ENCODE assay signal across 17 cellular contexts in genomic region chr6:2578729-2579128, GRCh38.
DNase-seq lines count a peak whose midpoint lies in the region; ATAC-seq and TF ChIP-seq lines count a peak whose summit lies in the region.
"Had no signal": no experiment of that assay in that cellular context is flagged by ENCODE, and none has a peak within 500 bp of the region (broad histone marks: within the 10 kb centered on the region; RNA-seq: fewer than 3 reads in every experiment).

No MANE protein-coding gene starts in this region.

- WGBS in lung, 2 donors: 72 to 88% methylated on average over 2 of the region's 2 CpGs

- no peak for TF ChIP-seq CTCF in AG10803 (conservative IDR thresholded peaks at IDR 0.05; ENCODE audit: low read length)
- TF ChIP-seq CTCF in RWPE1 (conservative IDR thresholded peaks at IDR 0.05; ENCODE audit: low read depth): no peak
- TF ChIP-seq CTCF in fibroblast of mammary gland (conservative IDR thresholded peaks at IDR 0.05; ENCODE audit: control insufficient read depth, insufficient read depth, low read depth, low read length): no peak
- TF ChIP-seq CTCF in lung (IDR thresholded peaks at IDR 0.05; ENCODE audit: control extremely low read depth, extremely low read depth): no peak

- H3K4me1 ChIP-seq in lung (ENCODE audit: control insufficient read depth in 2 of 2, insufficient read depth in 2 of 2, low read length in 2 of 2): peaks cover 0 to 5% of the 10 kb centered on the region in 2 donors

- POLR2A ChIA-PET in RWPE1 (lab: Yijun Ruan, JAX; ENCODE audit: low non-redundant PET): no interaction called here

- H3K4me3 ChIP-seq in AG10803 (ENCODE audit: low read length) (no peak overlapping the region), fibroblast of mammary gland (ENCODE audit: control insufficient read depth, low read depth, low read length) (no peak overlapping the region), lung (no peak overlapping the region)
- H3K4me3 ChIP-seq: skin epidermis, tibial nerve had no signal

- DNase-seq in AG10803 (ENCODE audit: low read depth) (peak; percentile 9), RWPE1 (ENCODE audit: low spot score) (peak; percentile 16), fibroblast of mammary gland (ENCODE audit: low read depth) (peak; percentile 26), lung (ENCODE audit: low spot score) (no peak), head of caudate nucleus (no peak), NCI-H1417 treated with DMSO at 0.1 percent for 48 hours (lab: John Stamatoyannopoulos, UW) (no peak), SW480 (ENCODE audit: low spot score) (no peak)
- no peak for DNase-seq in activated naive CD4-positive, alpha-beta T cell treated with anti-CD3 and anti-CD28 coated beads, Interleukin-2, amount 50 U/mL, for 16 hours
- DNase-seq: amniotic stem cell, COR-L47, GDM1, NCI-H526 treated with DMSO at 0.1 percent for 48 hours, nucleus accumbens had no signal

- H3K27ac ChIP-seq in RWPE1 (no peak overlapping the region), lung (ENCODE audit: low read depth in 1 of 2, low read length in 1 of 2) (peak overlapping the region; percentile 27 to 73)
- H3K27ac ChIP-seq: skin epidermis had no signal

- H3K27me3 ChIP-seq in lung (ENCODE audit: control insufficient read depth, insufficient read depth): no peaks in the 10 kb centered on the region
- H3K27me3 ChIP-seq: tibial nerve had no signal

- no peaks in the 10 kb centered on the region for H3K36me3 ChIP-seq in lung (ENCODE audit: control insufficient read depth in 2 of 2, insufficient read depth in 2 of 2, low read length in 2 of 2)
- H3K36me3 ChIP-seq: tibial nerve had no signal

- intact Hi-C loops in head of caudate nucleus (cut with DNase I): no loop called here

- peaks cover 0 to 3% of the 10 kb centered on the region in 2 donors for H3K9me3 ChIP-seq in lung (ENCODE audit: control insufficient read depth in 2 of 2, insufficient read depth in 1 of 2, low read length in 1 of 2)

- CTCF ChIA-PET in RWPE1 (lab: Yijun Ruan, JAX): no interaction called here

- peak; percentile 42 for ATAC-seq in lung (ENCODE audit: insufficient read depth, low FRiP score)
- ATAC-seq: Panc1, WTC11 had no signal

Comparison
In these comparisons a context has a peak if more than half of its experiments do, and no peak if none do; other contexts are left out.
1. DNase-seq: peak in AG10803 (single experiment), RWPE1 (single experiment) and fibroblast of mammary gland (single experiment); none in lung (single experiment), activated naive CD4-positive, alpha-beta T cell treated with anti-CD3 and anti-CD28 coated beads, Interleukin-2, amount 50 U/mL, for 16 hours (single experiment), head of caudate nucleus (0 of 42), NCI-H1417 treated with DMSO at 0.1 percent for 48 hours (single experiment) and SW480 (single experiment).